In genomic region chr14:52314521-52315354, GRCh38 we compare ENCODE assay signal across 8 cellular contexts. TPM values are rescaled to one million over a fixed set of nuclear protein-coding genes. Genes with fewer than 3 reads are reported as not detected.
A peak's percentile ranks its signal among the peaks of the same experiment; 100 is the strongest.
DNase-seq lines count a peak whose midpoint lies in the region; ATAC-seq and TF ChIP-seq lines count a peak whose summit lies in the region.

No MANE protein-coding gene starts in this region.

- H3K9me3 ChIP-seq in HUES48 (ENCODE audit: control insufficient read depth, insufficient read depth, low read length) (no peaks in the 10 kb centered on the region), esophagus (ENCODE audit: control insufficient read depth in 2 of 2, insufficient read depth in 1 of 2, low read depth in 1 of 2, low read length in 1 of 2) (no peaks in the 10 kb centered on the region), thyroid gland (no peaks in the 10 kb centered on the region)

- intact Hi-C loops in thyroid gland (cut with DNase I) = no loop called here

- no peak for TF ChIP-seq POLR2A in thyroid gland (IDR thresholded peaks at IDR 0.05)

- peaks cover 0 to 9% (median 2%) of the 10 kb centered on the region in 3 donors for H3K36me3 Mint-ChIP-seq in naive thymus-derived CD8-positive, alpha-beta T cell

- H3K9me3 Mint-ChIP-seq in naive thymus-derived CD8-positive, alpha-beta T cell = peaks cover 0 to 3% (median 0%) of the 10 kb centered on the region in 9 donors

- in situ Hi-C loops in G401 (cut with HindIII; ENCODE audit: low sequenced_read_pairs) = no loop called here

- peak; percentile 83 for DNase-seq in activated CD8-positive, alpha-beta memory T cell treated with anti-CD3 and anti-CD28 coated beads for 24 hours
- DNase-seq in naive thymus-derived CD8-positive, alpha-beta T cell = peak in 9 of 10 donors; percentile 2 to 47 (median 14)
- DNase-seq in thyroid gland (peak; percentile 7 to 9), G401 (ENCODE audit: low spot score) (no peak)

- no peak overlapping the region for H3K27ac ChIP-seq in HUES48 (ENCODE audit: low read depth, low read length)
- peak overlapping the region; percentile 36 to 68 for H3K27ac ChIP-seq in esophagus (ENCODE audit: low read depth in 2 of 2, low read length in 1 of 2)
- peak overlapping the region in 2 of 3 donors; percentile 23 to 30 for H3K27ac ChIP-seq in thyroid gland

- ATAC-seq in GM18907 (IDR thresholded peaks at IDR 0.05; ENCODE audit: unreplicated experiment) (peak; percentile 30), HG03139 (IDR thresholded peaks at IDR 0.05; ENCODE audit: unreplicated experiment) (no peak)
- peak; percentile 50 to 52 for ATAC-seq in naive thymus-derived CD8-positive, alpha-beta T cell

- H3K27ac Mint-ChIP-seq in naive thymus-derived CD8-positive, alpha-beta T cell = peak overlapping the region; percentile 77 to 97 (median 92)

- TF ChIP-seq CTCF in thyroid gland (IDR thresholded peaks at IDR 0.05) = no peak

- WGBS in esophagus, 2 donors = 2 to 4% methylated on average over 61 to 67 of the region's 67 CpGs
- 2 to 3% methylated on average over 21 to 24 of the region's 67 CpGs for WGBS in thyroid gland, 2 donors

- peak overlapping the region; percentile 71 for H3K4me3 ChIP-seq in HUES48 (ENCODE audit: low read depth, low read length)
- peak overlapping the region; percentile 51 to 53 for H3K4me3 ChIP-seq in esophagus (ENCODE audit: low read depth in 1 of 2, low read length in 2 of 2)
- H3K4me3 ChIP-seq in thyroid gland (replicated peaks in 1 of 3) = peak overlapping the region; percentile 19 to 34 (median 26)

- H3K27me3 ChIP-seq in HUES48 (ENCODE audit: control insufficient read depth, insufficient read depth, low read length) (peaks cover 69% of the 10 kb centered on the region), esophagus (ENCODE audit: control insufficient read depth in 1 of 2, insufficient read depth in 2 of 2, low read length in 2 of 2) (no peaks in the 10 kb centered on the region), thyroid gland (peaks cover 12% of the 10 kb centered on the region)

- POLR2A ChIA-PET in naive thymus-derived CD8-positive, alpha-beta T cell (lab: Charles Lee) = interaction anchor here (0.5 to 1.6 kb wide), 9 partner anchors 10 to 462 kb away, joined by 3 to 4 read pairs (median 3); partner anchors contain the start of genes GPR137C and TXNDC16

- peak overlapping the region; percentile 94 to 100 (median 99) for H3K4me3 Mint-ChIP-seq in naive thymus-derived CD8-positive, alpha-beta T cell

- H3K27me3 Mint-ChIP-seq in naive thymus-derived CD8-positive, alpha-beta T cell = peaks cover 0 to 23% (median 3%) of the 10 kb centered on the region in 5 donors

- peaks cover 49 to 91% (median 80%) of the 10 kb centered on the region in 4 donors for H3K4me1 Mint-ChIP-seq in naive thymus-derived CD8-positive, alpha-beta T cell

- H3K9ac ChIP-seq in HUES48 (ENCODE audit: low read depth, low read length) = peak overlapping the region; percentile 30; the same call in 1 of the 2 replicates

- H3K4me1 ChIP-seq in HUES48 (ENCODE audit: control insufficient read depth, insufficient read depth, low read length) = peaks cover 3% of the 10 kb centered on the region; the same call in 1 of the 2 replicates
- peaks cover 0 to 10% of the 10 kb centered on the region in 2 donors for H3K4me1 ChIP-seq in esophagus (ENCODE audit: control insufficient read depth in 2 of 2, insufficient read depth in 2 of 2, low read length in 1 of 2)
- H3K4me1 ChIP-seq in thyroid gland = peaks cover 9 to 25% of the 10 kb centered on the region in 2 donors

- H3K36me3 ChIP-seq in HUES48 (ENCODE audit: control insufficient read depth, insufficient read depth, low read length) = no peaks in the 10 kb centered on the region
- no peaks in the 10 kb centered on the region for H3K36me3 ChIP-seq in esophagus (ENCODE audit: control insufficient read depth in 2 of 2, insufficient read depth in 2 of 2, low read length in 1 of 2)
- no peaks in the 10 kb centered on the region for H3K36me3 ChIP-seq in thyroid gland

RNA-seq across cellular contexts. Expression of gene PTGER2, which starts 0.6 kb away (rescaled TPM):
- under 1 TPM; 0.29 to 0.41 TPM for polyA plus RNA-seq in esophagus
- total RNA-seq in naive thymus-derived CD8-positive, alpha-beta T cell = 1 to 10 TPM; 2.9 to 3.2 TPM
- 100 to 1,000 TPM in 1 of 3 donors, 10 to 100 TPM in 2; 58.7 to 114 (median 91.2) TPM for polyA plus RNA-seq in naive thymus-derived CD8-positive, alpha-beta T cell
- 1 to 10 TPM in 3 of 4 donors, under 1 TPM in 1; 0.56 to 5.0 (median 1.5) TPM for total RNA-seq in thyroid gland
- 0.10 and 0.43 TPM in 2 replicates for total RNA-seq in G401 (2014; rRNA removed; shearing (Covaris generic))

RNA-seq across cellular contexts. Expression of gene PTGDR, which starts 47.2 kb away (rescaled TPM):
- polyA plus RNA-seq in esophagus = under 1 TPM; 0.07 to 0.08 TPM
- total RNA-seq in naive thymus-derived CD8-positive, alpha-beta T cell = under 1 TPM; 0.38 to 0.57 TPM
- 10 to 100 TPM in 1 of 3 donors, under 1 TPM in 2; 0.70 to 11.6 (median 0.74) TPM for polyA plus RNA-seq in naive thymus-derived CD8-positive, alpha-beta T cell
- total RNA-seq in thyroid gland = 1 to 10 TPM in 2 of 4 donors, under 1 TPM in 2; 0.54 to 1.2 (median 0.93) TPM
- not detected in 2 replicates for total RNA-seq in G401 (2014; rRNA removed; shearing (Covaris generic))
